In genomic region chr4:189979196-189980047, GRCh38 we compare ENCODE assay signal across 25 cellular contexts. TPM values are rescaled to one million over a fixed set of nuclear protein-coding genes. Genes with fewer than 3 reads are reported as not detected.
"Had no signal": no experiment of that assay in that cellular context is flagged by ENCODE, and none has a peak within 500 bp of the region (broad histone marks: within the 10 kb centered on the region; RNA-seq: fewer than 3 reads in every experiment).

No MANE protein-coding gene starts in this region.

- H3K4me3 ChIP-seq: heart right ventricle, thyroid gland had no signal

- H3K4me1 Mint-ChIP-seq: activated B cell treated with CpG ODN at 0.5 μM for 24 hours; activated CD4-positive, alpha-beta T cell treated with anti-CD3 and anti-CD28 coated beads for 36 hours; nephron had no signal

- DNase-seq: activated B cell treated with CpG ODN at 0.5 μM for 24 hours; activated CD4-positive, alpha-beta T cell treated with anti-CD3 and anti-CD28 coated beads for 36 hours; activated CD4-positive, alpha-beta T cell treated with anti-CD3 and anti-CD28 coated beads, Interleukin-2, amount 50 U/mL, for 4 hours; activated CD8-positive, alpha-beta memory T cell treated with anti-CD3 and anti-CD28 coated beads for 24 hours; activated CD8-positive, alpha-beta memory T cell treated with anti-CD3 and anti-CD28 coated beads, Interleukin-2, amount 50 U/mL, for 4 hours; activated effector memory CD4-positive, alpha-beta T cell treated with Interleukin-2 at 50 U/mL for 16 hours; activated naive CD4-positive, alpha-beta T cell treated with anti-CD3 and anti-CD28 coated beads for 36 hours; activated T-cell treated with anti-CD3 and anti-CD28 coated beads, Interleukin-2, amount 50 U/mL, for 4 hours; heart right ventricle; mammary epithelial cell; midbrain; nucleus accumbens; stimulated activated CD4-positive, alpha-beta T cell treated with anti-CD3 and anti-CD28 coated beads, Interleukin-4, amount 100 ng/mL, for 1 hour; stimulated activated naive CD8-positive, alpha-beta T cell treated with anti-CD3 and anti-CD28 coated beads, Interleukin-15, Interleukin-2, amounts not matched to agents 100 U/mL and 50 U/mL, for 24 hours; T1000; thyroid gland had no signal

- H3K27me3 ChIP-seq: thyroid gland had no signal

- ATAC-seq: activated CD4-positive, alpha-beta T cell treated with anti-CD3 and anti-CD28 coated beads for 36 hours; activated T-cell treated with anti-CD3 and anti-CD28 coated beads, Interleukin-2, amount 50 U/mL, for 4 hours; heart right ventricle; left lobe of liver; stimulated activated naive CD8-positive, alpha-beta T cell treated with anti-CD3 and anti-CD28 coated beads, Interleukin-15, Interleukin-2, amounts not matched to agents 100 U/mL and 50 U/mL, for 24 hours had no signal

- H3K27ac ChIP-seq: heart right ventricle, thyroid gland had no signal

- H3K9me3 ChIP-seq: heart right ventricle, thyroid gland had no signal

- H3K27me3 Mint-ChIP-seq: activated B cell treated with CpG ODN at 0.5 μM for 24 hours; activated CD4-positive, alpha-beta T cell treated with anti-CD3 and anti-CD28 coated beads for 36 hours had no signal

- H3K27ac Mint-ChIP-seq: activated B cell treated with CpG ODN at 0.5 μM for 24 hours; activated CD4-positive, alpha-beta T cell treated with anti-CD3 and anti-CD28 coated beads for 36 hours; activated naive CD4-positive, alpha-beta T cell treated with anti-CD3 and anti-CD28 coated beads for 36 hours; nephron had no signal

- H3K4me1 ChIP-seq: heart right ventricle, thyroid gland had no signal

- H3K36me3 ChIP-seq: heart right ventricle, thyroid gland had no signal

- H3K4me3 Mint-ChIP-seq: activated B cell treated with CpG ODN at 0.5 μM for 24 hours; activated CD4-positive, alpha-beta T cell treated with anti-CD3 and anti-CD28 coated beads for 36 hours; activated naive CD4-positive, alpha-beta T cell treated with anti-CD3 and anti-CD28 coated beads for 36 hours; activated T-cell treated with anti-CD3 and anti-CD28 coated beads, Interleukin-2, amount 50 U/mL, for 4 hours; nephron had no signal

- H3K9me3 Mint-ChIP-seq: activated B cell treated with CpG ODN at 0.5 μM for 24 hours; activated T-cell treated with anti-CD3 and anti-CD28 coated beads, Interleukin-2, amount 50 U/mL, for 4 hours had no signal

RNA-seq across cellular contexts. Expression of gene FRG2, which starts 47.6 kb away (rescaled TPM):
- total RNA-seq: activated B cell treated with CpG ODN at 0.5 μM for 24 hours; activated CD4-positive, alpha-beta T cell treated with anti-CD3 and anti-CD28 coated beads for 36 hours; activated naive CD4-positive, alpha-beta T cell treated with anti-CD3 and anti-CD28 coated beads for 36 hours; activated T-cell treated with anti-CD3 and anti-CD28 coated beads, Interleukin-2, amount 50 U/mL, for 4 hours; cerebellum; epithelial cell of proximal tubule; fibroblast of villous mesenchyme; heart right ventricle; kidney epithelial cell; left lobe of liver; mammary epithelial cell; subcutaneous adipose tissue; T-helper 1 cell treated with Interleukin-12 subunit alpha and Interleukin-12 subunit beta and Interleukin-4 antibody, amounts not matched to agents 30 ng/mL and 1 ng/mL, for 36 hours; thyroid gland; ureter had no signal
